ENCODE assay signal across 11 cellular contexts in the genomic region with DNA sequence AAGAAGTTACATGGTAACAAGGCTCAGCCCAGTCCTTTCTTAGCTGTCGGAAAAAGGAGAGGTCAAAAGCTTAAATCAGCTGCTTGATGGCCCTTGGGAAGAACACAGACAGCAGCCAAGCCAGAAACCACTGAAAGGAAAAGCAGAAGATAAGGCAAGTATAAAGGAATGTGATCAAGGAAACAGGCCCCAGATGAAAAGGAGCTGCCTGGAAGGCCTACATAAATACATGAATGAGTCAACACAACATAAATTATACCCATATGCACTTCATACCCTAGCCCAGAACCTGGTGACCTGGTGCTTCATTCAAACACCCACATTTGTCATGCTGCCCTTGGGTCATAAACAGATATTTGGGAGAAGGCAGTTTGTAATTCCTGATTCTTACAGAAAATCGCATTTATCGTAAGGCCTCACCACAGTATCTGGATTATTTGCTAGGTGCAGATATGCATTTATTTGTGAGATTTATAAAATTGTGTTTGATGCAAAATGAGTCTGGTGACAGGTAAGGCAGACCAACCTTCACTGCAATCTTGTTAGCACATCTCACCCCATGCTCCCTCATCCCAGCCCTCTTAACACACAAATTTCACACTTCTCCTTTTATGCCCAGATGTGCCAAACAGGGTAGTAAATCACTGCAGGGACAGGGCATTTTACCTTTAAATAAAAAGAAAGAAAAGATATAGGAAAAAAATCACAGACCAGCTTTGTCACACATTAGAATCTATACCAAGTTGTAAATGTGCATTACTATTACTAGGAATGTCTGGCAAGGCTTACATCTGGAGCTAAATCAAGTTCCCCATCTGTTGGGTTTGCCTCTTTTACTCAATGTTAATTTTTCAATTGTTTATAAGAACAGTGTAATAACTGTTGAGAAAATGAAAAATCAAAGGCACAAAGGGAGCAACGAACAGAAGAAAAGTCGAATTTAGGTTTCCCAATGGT.
A peak's percentile ranks its signal among the peaks of the same experiment; 100 is the strongest.
DNase-seq lines count a peak whose midpoint lies in the region; ATAC-seq and TF ChIP-seq lines count a peak whose summit lies in the region.
"Had no signal": no experiment of that assay in that cellular context is flagged by ENCODE, and none has a peak within 500 bp of the region (broad histone marks: within the 10 kb centered on the region; RNA-seq: fewer than 3 reads in every experiment).

No MANE protein-coding gene starts in this region.

- DNase-seq in HFF-Myc (ENCODE audit: extremely low read depth, low read depth) = peak; percentile 75
- peak; percentile 97 for DNase-seq in amniotic epithelial cell (ENCODE audit: low read depth)
- DNase-seq in iris pigment epithelial cell (ENCODE audit: low read depth) = peak; percentile 95
- no peak for DNase-seq in stimulated activated naive B cell treated with anti-CD40 and anti-IgM and Interleukin-4, amounts not matched to agents 10 μg/mL and 1 μg/mL and 100 μg/mL, for 72 hours
- no peak for DNase-seq in stimulated activated naive CD4-positive, alpha-beta T cell (lab: John Stamatoyannopoulos, UW)
- DNase-seq in stimulated activated CD4-positive, alpha-beta T cell treated with anti-CD3 and anti-CD28 coated beads, Interleukin-1b, Interleukin-23, amount 100 ng/mL, for 48 hours = no peak
- no peak for DNase-seq in prostate gland (ENCODE audit: low spot score)
- no peak for DNase-seq in effector memory CD4-positive, alpha-beta T cell
- DNase-seq: activated CD4-positive, alpha-beta T cell treated with anti-CD3 and anti-CD28 coated beads, Interleukin-2, amount 50 U/mL, for 1 hour; NCI-H524 treated with DMSO at 0.1 percent for 48 hours had no signal

- H3K9me3 ChIP-seq in prostate gland = no peaks in the 10 kb centered on the region
- no peaks in the 10 kb centered on the region for H3K9me3 ChIP-seq in effector memory CD4-positive, alpha-beta T cell (ENCODE audit: control insufficient read depth, low read length)

- TF ChIP-seq CTCF in HFF-Myc (IDR thresholded peaks at IDR 0.05; ENCODE audit: low read depth, low read length, missing control alignments) (no peak), prostate gland (IDR thresholded peaks at IDR 0.05) (no peak)

- peak overlapping the region in 1 of 2 donors; percentile 4 for H3K27ac ChIP-seq in prostate gland
- no peak overlapping the region for H3K27ac ChIP-seq in effector memory CD4-positive, alpha-beta T cell (ENCODE audit: insufficient read depth, low read length, poor library complexity, severe bottlenecking)

- intact Hi-C loops in prostate gland (cut with DNase I) = no loop called here

- H3K4me1 ChIP-seq in prostate gland (replicated peaks) = peaks cover 4% of the 10 kb centered on the region
- H3K4me1 ChIP-seq in effector memory CD4-positive, alpha-beta T cell (ENCODE audit: control insufficient read depth, insufficient read depth, low read length, poor library complexity, severe bottlenecking) = no peaks in the 10 kb centered on the region

- no peaks in the 10 kb centered on the region for H3K9me3 Mint-ChIP-seq in stimulated activated naive B cell treated with anti-CD40 and anti-IgM and Interleukin-4, amounts not matched to agents 10 μg/mL and 1 μg/mL and 100 μg/mL, for 72 hours

- no peaks in the 10 kb centered on the region for H3K36me3 ChIP-seq in prostate gland
- H3K36me3 ChIP-seq in effector memory CD4-positive, alpha-beta T cell (ENCODE audit: control insufficient read depth, insufficient read depth, low read length) = peaks cover 8% of the 10 kb centered on the region

- no peaks in the 10 kb centered on the region for H3K27me3 Mint-ChIP-seq in stimulated activated naive B cell treated with anti-CD40 and anti-IgM and Interleukin-4, amounts not matched to agents 10 μg/mL and 1 μg/mL and 100 μg/mL, for 72 hours

- no peaks in the 10 kb centered on the region for H3K27me3 ChIP-seq in prostate gland (replicated peaks; ENCODE audit: insufficient read depth)
- no peaks in the 10 kb centered on the region for H3K27me3 ChIP-seq in effector memory CD4-positive, alpha-beta T cell (replicated peaks; ENCODE audit: control insufficient read depth, insufficient read depth, low read length, poor library complexity, severe bottlenecking)

- H3K27ac Mint-ChIP-seq in stimulated activated naive B cell treated with anti-CD40 and anti-IgM and Interleukin-4, amounts not matched to agents 10 μg/mL and 1 μg/mL and 100 μg/mL, for 72 hours = peak overlapping the region; percentile 65

- no peak for TF ChIP-seq POLR2A in prostate gland (IDR thresholded peaks at IDR 0.05)

- H3K4me1 Mint-ChIP-seq in stimulated activated naive B cell treated with anti-CD40 and anti-IgM and Interleukin-4, amounts not matched to agents 10 μg/mL and 1 μg/mL and 100 μg/mL, for 72 hours = peaks cover 29 to 54% of the 10 kb centered on the region in 2 donors

- H3K4me3 Mint-ChIP-seq in stimulated activated naive B cell treated with anti-CD40 and anti-IgM and Interleukin-4, amounts not matched to agents 10 μg/mL and 1 μg/mL and 100 μg/mL, for 72 hours = no peak overlapping the region

- H3K36me3 Mint-ChIP-seq in stimulated activated naive B cell treated with anti-CD40 and anti-IgM and Interleukin-4, amounts not matched to agents 10 μg/mL and 1 μg/mL and 100 μg/mL, for 72 hours = peaks cover 30 to 53% of the 10 kb centered on the region in 2 donors

- ATAC-seq in stimulated activated naive B cell treated with anti-CD40 and anti-IgM and Interleukin-4, amounts not matched to agents 10 μg/mL and 1 μg/mL and 100 μg/mL, for 72 hours (replicated peaks) = peak; percentile 61

- WGBS in prostate gland = 77% methylated on average over 5 of the region's 5 CpGs

- H3K4me3 ChIP-seq in HFF-Myc (replicated peaks; ENCODE audit: low read depth, low read length) (no peak overlapping the region), prostate gland (no peak overlapping the region)
- no peak overlapping the region for H3K4me3 ChIP-seq in effector memory CD4-positive, alpha-beta T cell (ENCODE audit: insufficient read depth, low read depth, low read length, poor library complexity, severe bottlenecking)
- H3K4me3 ChIP-seq: skin epidermis had no signal

Comparison
In these comparisons a context has a peak if more than half of its experiments do, and no peak if none do; other contexts are left out.
1. DNase-seq: peak in HFF-Myc (single experiment), amniotic epithelial cell (single experiment) and iris pigment epithelial cell (single experiment); none in stimulated activated naive B cell treated with anti-CD40 and anti-IgM and Interleukin-4, amounts not matched to agents 10 μg/mL and 1 μg/mL and 100 μg/mL, for 72 hours (single experiment), stimulated activated naive CD4-positive, alpha-beta T cell (0 of 6), stimulated activated CD4-positive, alpha-beta T cell treated with anti-CD3 and anti-CD28 coated beads, Interleukin-1b, Interleukin-23, amount 100 ng/mL, for 48 hours (single experiment), prostate gland (single experiment) and effector memory CD4-positive, alpha-beta T cell (0 of 3).